In the genomic region with DNA sequence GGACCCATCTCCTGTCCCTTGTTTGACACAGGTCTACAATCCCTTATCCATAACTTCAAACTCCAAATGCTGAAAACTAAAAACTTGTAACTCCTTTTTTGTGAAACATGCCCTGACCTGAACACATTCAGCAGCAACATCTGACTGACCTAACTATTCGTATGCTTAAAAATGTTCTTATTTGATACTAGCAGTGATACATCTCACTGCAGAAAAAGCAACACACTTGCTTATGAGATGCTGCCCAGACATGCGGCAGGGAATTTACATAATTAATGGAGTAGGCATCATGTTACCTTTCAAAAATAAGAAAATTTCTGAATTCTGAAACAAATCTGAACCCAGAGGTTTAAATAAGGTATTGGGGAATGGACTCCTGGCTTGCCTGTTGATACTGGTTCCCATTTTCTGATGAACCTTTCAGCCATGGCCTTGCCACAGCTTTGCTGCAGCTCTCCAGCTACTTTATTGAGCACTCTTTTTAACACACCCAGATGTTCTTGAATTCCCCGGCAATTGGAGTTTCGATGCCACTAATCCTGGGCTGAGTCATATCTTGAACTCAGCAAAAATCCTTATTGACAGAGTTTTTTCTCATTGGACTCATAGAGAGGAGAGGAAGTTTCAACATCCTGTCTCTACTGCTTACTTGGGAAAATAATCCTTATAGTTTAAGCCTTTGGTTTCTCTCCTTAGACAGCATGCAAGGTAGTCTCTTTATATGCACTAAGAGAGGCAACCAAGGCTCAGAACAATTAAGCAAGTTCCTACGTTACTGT, we compare ENCODE assay signal across 25 cellular contexts.
DNase-seq lines count a peak whose midpoint lies in the region; ATAC-seq and TF ChIP-seq lines count a peak whose summit lies in the region.
"Had no signal": no experiment of that assay in that cellular context is flagged by ENCODE, and none has a peak within 500 bp of the region (broad histone marks: within the 10 kb centered on the region; RNA-seq: fewer than 3 reads in every experiment).

No MANE protein-coding gene starts in this region.

- H3K4me1 Mint-ChIP-seq in mesothelial cell of epicardium: peaks cover 31% of the 10 kb centered on the region
- H3K4me1 Mint-ChIP-seq: activated CD4-positive, alpha-beta memory T cell treated with anti-CD3 and anti-CD28 coated beads, Interleukin-2, amount 10 ng/mL, durations not matched to agents 7 days and 5 days; CD4-positive, alpha-beta memory T cell; GM23338; naive thymus-derived CD8-positive, alpha-beta T cell; stimulated activated effector memory CD8-positive, alpha-beta T cell treated with anti-CD3 and anti-CD28 coated beads, Interleukin-12 subunit alpha, Interleukin-12 subunit beta, amount 100 ng/mL, for 72 hours had no signal

- H3K27ac ChIP-seq in PC-3 (ENCODE audit: low read length) (no peak overlapping the region), body of pancreas (no peak overlapping the region), sigmoid colon (no peak overlapping the region)
- H3K27ac ChIP-seq: ascending aorta, colonic mucosa, gastroesophageal sphincter had no signal

- CTCF ChIA-PET in PC-3 (lab: Charles Lee): no interaction called here

- BruUV-seq in PC-3 (replicated peaks; lab: Mats Ljungman, UMichigan): no TSS peak

- H3K4me2 ChIP-seq in PC-3 (ENCODE audit: low read length): no peak overlapping the region
- H3K4me2 ChIP-seq: GM23338 had no signal

- no peak for TF ChIP-seq CTCF in AG10803 (conservative IDR thresholded peaks at IDR 0.05; ENCODE audit: low read length)
- no peak for TF ChIP-seq CTCF in PC-3 (conservative IDR thresholded peaks at IDR 0.05; ENCODE audit: low read depth, low read length)
- TF ChIP-seq CTCF in mesothelial cell of epicardium (IDR thresholded peaks at IDR 0.05; ENCODE audit: unreplicated experiment): no peak
- TF ChIP-seq CTCF in body of pancreas (IDR thresholded peaks at IDR 0.05): no peak
- TF ChIP-seq CTCF in sigmoid colon (IDR thresholded peaks at IDR 0.05): no peak

- no peak overlapping the region for H3K4me3 ChIP-seq in AG10803 (ENCODE audit: low read length)
- H3K4me3 ChIP-seq in PC-3 (ENCODE audit: low read length): no peak overlapping the region
- no peak overlapping the region for H3K4me3 ChIP-seq in body of pancreas
- H3K4me3 ChIP-seq in sigmoid colon: no peak overlapping the region
- H3K4me3 ChIP-seq: ascending aorta, colonic mucosa, gastroesophageal sphincter, GM23338 had no signal

- no peak overlapping the region for H3K4me3 Mint-ChIP-seq in mesothelial cell of epicardium
- H3K4me3 Mint-ChIP-seq: activated CD4-positive, alpha-beta memory T cell treated with anti-CD3 and anti-CD28 coated beads, Interleukin-2, amount 10 ng/mL, durations not matched to agents 7 days and 5 days; activated naive CD4-positive, alpha-beta T cell treated with anti-CD3 and anti-CD28 coated beads for 36 hours; CD4-positive, alpha-beta memory T cell; GM23338; naive thymus-derived CD8-positive, alpha-beta T cell; stimulated activated effector memory CD8-positive, alpha-beta T cell treated with anti-CD3 and anti-CD28 coated beads, Interleukin-12 subunit alpha, Interleukin-12 subunit beta, amount 100 ng/mL, for 72 hours had no signal

- TF ChIP-seq POLR2A in body of pancreas (IDR thresholded peaks at IDR 0.05) (no peak), sigmoid colon (IDR thresholded peaks at IDR 0.05) (no peak)

- POLR2A ChIA-PET in PC-3 (lab: Charles Lee; ENCODE audit: unreplicated experiment): no interaction called here

- H3K27me3 Mint-ChIP-seq in mesothelial cell of epicardium (ENCODE audit: low read depth): no peaks in the 10 kb centered on the region
- H3K27me3 Mint-ChIP-seq: activated CD4-positive, alpha-beta memory T cell treated with anti-CD3 and anti-CD28 coated beads, Interleukin-2, amount 10 ng/mL, durations not matched to agents 7 days and 5 days had no signal

- H3K9ac ChIP-seq in PC-3 (ENCODE audit: low read length): no peak overlapping the region

- no peaks in the 10 kb centered on the region for H3K36me3 Mint-ChIP-seq in mesothelial cell of epicardium
- H3K36me3 Mint-ChIP-seq: CD4-positive, alpha-beta memory T cell; naive thymus-derived CD8-positive, alpha-beta T cell; stimulated activated effector memory CD8-positive, alpha-beta T cell treated with anti-CD3 and anti-CD28 coated beads, Interleukin-12 subunit alpha, Interleukin-12 subunit beta, amount 100 ng/mL, for 72 hours had no signal

- no peaks in the 10 kb centered on the region for H4K20me1 ChIP-seq in PC-3 (ENCODE audit: low read length)

- H3K36me3 ChIP-seq in PC-3 (ENCODE audit: low read depth, low read length): no peaks in the 10 kb centered on the region
- H3K36me3 ChIP-seq in body of pancreas (replicated peaks in 1 of 2; ENCODE audit: insufficient read depth in 1 of 2, low read depth in 2 of 2): no peaks in the 10 kb centered on the region
- no peaks in the 10 kb centered on the region for H3K36me3 ChIP-seq in sigmoid colon
- H3K36me3 ChIP-seq: ascending aorta, colonic mucosa, gastroesophageal sphincter had no signal

- no peaks in the 10 kb centered on the region for H3F3A ChIP-seq in PC-3 (ENCODE audit: low read length, unreplicated experiment)

- no peak for TF ChIP-seq EP300 in sigmoid colon (IDR thresholded peaks at IDR 0.05)

- H3K79me2 ChIP-seq in PC-3 (ENCODE audit: low read length): no peaks in the 10 kb centered on the region

- DNase-seq in AG10803 (ENCODE audit: low read depth) (peak; percentile 79), PC-3 (peak; percentile 22), mesothelial cell of epicardium (ENCODE audit: low spot score in 2 of 2, unreplicated experiment in 2 of 2) (no peak), body of pancreas (no peak), UCSD-AML1 (lab: John Stamatoyannopoulos, UW; ENCODE audit: unreplicated experiment) (no peak), sigmoid colon (no peak), activated T-cell treated with anti-CD3 and anti-CD28 coated beads for 4 hours (no peak)
- DNase-seq: activated CD4-positive, alpha-beta memory T cell treated with anti-CD3 and anti-CD28 coated beads, Interleukin-2, amount 10 ng/mL, durations not matched to agents 7 days and 5 days; activated CD4-positive, CD25-positive, alpha-beta regulatory T cell; activated naive CD4-positive, alpha-beta T cell treated with anti-CD3 and anti-CD28 coated beads for 36 hours; CD4-positive, alpha-beta memory T cell; colonic mucosa; DMS153; KG1; naive thymus-derived CD8-positive, alpha-beta T cell; NCI-H2029; NCI-H510A; retina; T-helper 9 cell had no signal

- no peak overlapping the region for H2AFZ ChIP-seq in PC-3 (ENCODE audit: low read length)
- H2AFZ ChIP-seq: GM23338 had no signal

- H3K9me3 ChIP-seq in PC-3 (ENCODE audit: low read length): no peaks in the 10 kb centered on the region
- no peaks in the 10 kb centered on the region for H3K9me3 ChIP-seq in body of pancreas
- no peaks in the 10 kb centered on the region for H3K9me3 ChIP-seq in sigmoid colon
- H3K9me3 ChIP-seq: ascending aorta, colonic mucosa, gastroesophageal sphincter had no signal

- intact Hi-C loops in PC-3 (cut with micrococcal nuclease) (no loop called here), body of pancreas (cut with DNase I) (no loop called here), sigmoid colon (cut with DNase I) (no loop called here)

- ATAC-seq in PC-3 (no peak), esophagus mucosa (peak; percentile 89), body of pancreas (no peak)
- ATAC-seq: gastroesophageal sphincter; GM23338; naive thymus-derived CD8-positive, alpha-beta T cell; SK-N-SH treated with all-trans-retinoic acid at 6 μM for 48 hours; stimulated activated effector memory CD8-positive, alpha-beta T cell treated with anti-CD3 and anti-CD28 coated beads, Interleukin-12 subunit alpha, Interleukin-12 subunit beta, amount 100 ng/mL, for 72 hours had no signal

- H3K9me2 ChIP-seq in PC-3 (replicated peaks; ENCODE audit: low read length): no peaks in the 10 kb centered on the region

- H3K27ac Mint-ChIP-seq in mesothelial cell of epicardium: peak overlapping the region; percentile 26
- H3K27ac Mint-ChIP-seq: activated CD4-positive, alpha-beta memory T cell treated with anti-CD3 and anti-CD28 coated beads, Interleukin-2, amount 10 ng/mL, durations not matched to agents 7 days and 5 days; activated naive CD4-positive, alpha-beta T cell treated with anti-CD3 and anti-CD28 coated beads for 36 hours; CD4-positive, alpha-beta memory T cell; GM23338; naive thymus-derived CD8-positive, alpha-beta T cell; stimulated activated effector memory CD8-positive, alpha-beta T cell treated with anti-CD3 and anti-CD28 coated beads, Interleukin-12 subunit alpha, Interleukin-12 subunit beta, amount 100 ng/mL, for 72 hours had no signal

- H3K27me3 ChIP-seq in PC-3 (ENCODE audit: low read length) (peaks cover 21% of the 10 kb centered on the region), body of pancreas (no peaks in the 10 kb centered on the region), sigmoid colon (no peaks in the 10 kb centered on the region)
- H3K27me3 ChIP-seq: ascending aorta, colonic mucosa, gastroesophageal sphincter had no signal

- WGBS in body of pancreas, 2 donors: 78 to 83% methylated on average over 5 of the region's 5 CpGs
- WGBS in sigmoid colon, 2 donors: 82 to 86% methylated on average over 5 of the region's 5 CpGs

- peaks cover 9% of the 10 kb centered on the region for H3K9me3 Mint-ChIP-seq in mesothelial cell of epicardium
- H3K9me3 Mint-ChIP-seq: activated CD4-positive, alpha-beta memory T cell treated with anti-CD3 and anti-CD28 coated beads, Interleukin-2, amount 10 ng/mL, durations not matched to agents 7 days and 5 days; activated naive CD4-positive, alpha-beta T cell treated with anti-CD3 and anti-CD28 coated beads for 36 hours; GM23338; naive thymus-derived CD8-positive, alpha-beta T cell; stimulated activated effector memory CD8-positive, alpha-beta T cell treated with anti-CD3 and anti-CD28 coated beads, Interleukin-12 subunit alpha, Interleukin-12 subunit beta, amount 100 ng/mL, for 72 hours had no signal

- H3K4me1 ChIP-seq in PC-3 (ENCODE audit: insufficient read depth, low read length) (no peaks in the 10 kb centered on the region), body of pancreas (no peaks in the 10 kb centered on the region), sigmoid colon (no peaks in the 10 kb centered on the region)
- H3K4me1 ChIP-seq: ascending aorta, colonic mucosa, gastroesophageal sphincter had no signal

Comparison
In these comparisons a context has a peak if more than half of its experiments do, and no peak if none do; other contexts are left out.
1. DNase-seq: peak in AG10803 (single experiment) and PC-3 (single experiment); none in mesothelial cell of epicardium (0 of 2), body of pancreas (0 of 4), UCSD-AML1 (single experiment), sigmoid colon (single experiment) and activated T-cell treated with anti-CD3 and anti-CD28 coated beads for 4 hours (single experiment).